ENCODE assay signal across 9 cellular contexts in the genomic region with DNA sequence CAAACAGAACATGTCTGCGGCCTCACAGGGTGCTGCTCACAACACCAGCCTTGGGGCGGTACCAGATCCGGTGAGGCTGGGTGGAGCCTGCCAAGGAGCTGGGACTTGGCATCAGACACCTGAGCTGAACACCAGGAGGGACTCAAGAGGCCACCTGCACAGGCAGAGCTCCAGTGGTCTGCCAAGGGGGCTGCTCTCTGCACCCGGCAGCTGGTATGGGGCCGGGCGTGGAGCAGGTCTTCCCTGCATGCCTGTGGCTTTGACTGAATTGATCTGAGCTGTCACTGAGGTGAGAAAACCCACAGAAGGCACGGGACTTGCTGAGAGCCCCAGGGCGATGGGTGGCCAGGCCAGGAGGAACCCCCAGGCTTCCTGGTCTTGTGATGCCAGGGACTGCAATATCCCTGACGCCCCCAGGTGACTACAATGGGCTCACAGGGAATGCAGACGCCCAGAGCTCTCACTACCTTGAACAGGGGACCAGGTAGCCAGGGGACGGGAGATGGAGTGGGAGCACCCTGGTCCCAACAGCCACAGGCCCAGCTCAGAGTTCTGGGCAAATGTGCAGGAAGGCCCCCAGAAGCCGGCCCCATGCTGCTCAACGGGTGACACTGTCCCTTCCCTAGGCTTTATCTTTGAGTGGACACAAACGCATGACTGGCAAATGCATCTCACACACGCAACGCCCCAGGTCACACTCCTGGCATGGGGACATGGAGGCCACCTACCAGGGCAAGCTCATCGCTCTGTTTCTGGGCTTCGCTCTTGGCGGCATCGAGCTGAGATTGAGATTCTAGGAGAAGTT. TPM values are rescaled to one million over a fixed set of nuclear protein-coding genes. Genes with fewer than 3 reads are reported as not detected.
DNase-seq lines count a peak whose midpoint lies in the region; ATAC-seq and TF ChIP-seq lines count a peak whose summit lies in the region.
"Had no signal": no experiment of that assay in that cellular context is flagged by ENCODE, and none has a peak within 500 bp of the region (broad histone marks: within the 10 kb centered on the region; RNA-seq: fewer than 3 reads in every experiment).

No MANE protein-coding gene starts in this region.

- H4K8ac ChIP-seq in H9 (replicated peaks; ENCODE audit: insufficient read length, low read depth, low read length), result no peak overlapping the region

- no peak overlapping the region for H3K56ac ChIP-seq in H9 (ENCODE audit: insufficient read length, low read depth, low read length)

- no peaks in the 10 kb centered on the region for H3K27me3 Mint-ChIP-seq in H9 (ENCODE audit: low read depth)

- H3K23me2 ChIP-seq in H9 (ENCODE audit: insufficient read length, low read depth, low read length, poor library complexity, severe bottlenecking), result no peaks in the 10 kb centered on the region

- no peaks in the 10 kb centered on the region for H4K20me1 ChIP-seq in H9 (ENCODE audit: control insufficient read depth, insufficient read depth, insufficient read length)

- no peak overlapping the region for H3K4ac ChIP-seq in H9 (ENCODE audit: low read depth, low read length)

- no peak overlapping the region for H3K4me3 Mint-ChIP-seq in H9

- H3K23ac ChIP-seq in H9 (ENCODE audit: insufficient read length, low read depth, low read length), result no peak overlapping the region

- no peaks in the 10 kb centered on the region for H3K9me3 Mint-ChIP-seq in H9

- H2BK12ac ChIP-seq in H9 (ENCODE audit: insufficient read length, low read depth, low read length), result no peak overlapping the region

- H3K4me1 ChIP-seq in H9 (ENCODE audit: insufficient read depth, low read length), result no peaks in the 10 kb centered on the region

- H3K79me1 ChIP-seq in H9 (ENCODE audit: insufficient read depth, low read depth, low read length, poor library complexity, severe bottlenecking), result no peaks in the 10 kb centered on the region

- no peak overlapping the region for H2BK120ac ChIP-seq in H9 (ENCODE audit: low read depth, low read length, poor library complexity, severe bottlenecking)

- H2BK20ac ChIP-seq in H9 (ENCODE audit: low read depth, low read length, poor library complexity, severe bottlenecking), result no peak overlapping the region

- H2AK5ac ChIP-seq in H9 (ENCODE audit: insufficient read length, low read length), result no peak overlapping the region

- H3K27ac ChIP-seq in AG04450 (ENCODE audit: low read depth, low read length), result peak overlapping the region; percentile 39
- no peak overlapping the region for H3K27ac ChIP-seq in H9 (ENCODE audit: insufficient read length, low read depth, low read length)
- H3K27ac ChIP-seq: gastrocnemius medialis had no signal

- POLR2A ChIA-PET in AG04450 (lab: Yijun Ruan, JAX), result no interaction called here

- no peak overlapping the region for H3T11ph ChIP-seq in H9 (ENCODE audit: low read length)

- no peak overlapping the region for H3K18ac ChIP-seq in H9 (ENCODE audit: insufficient read length, low read depth, low read length)

- H2AFZ ChIP-seq in H9 (ENCODE audit: low read length), result no peak overlapping the region

- H3K4me1 Mint-ChIP-seq in H9, result 0 out of 4 replicates have a peak, but pooled peaks cover 0 to 6% of the 10 kb centered on the region in 2 experiments

- no peak for DNase-seq in AG04450 (ENCODE audit: low read depth, low spot score)
- DNase-seq in H9, result peak; percentile 25
- DNase-seq in activated CD8-positive, alpha-beta memory T cell treated with anti-CD3 and anti-CD28 coated beads, Interleukin-2, amount 50 U/mL, for 48 hours, result peak; percentile 49
- peak; percentile 86 for DNase-seq in mesenteric fat pad (ENCODE audit: low spot score)
- no peak for DNase-seq in iPS-NIHi7 (ENCODE audit: extremely low spot score)
- DNase-seq: gastrocnemius medialis had no signal

- CTCF ChIA-PET in AG04450 (lab: Charles Lee), result interaction anchor here (0.6 to 2.4 kb wide), 6 partner anchors 16 to 429 kb away, joined by 3 to 11 read pairs (median 4); no protein-coding TSS in a partner anchor

- no peak overlapping the region for H4K91ac ChIP-seq in H9 (ENCODE audit: insufficient read length, low read depth, low read length)

- no peak overlapping the region for H3K9ac ChIP-seq in H9 (ENCODE audit: extremely low read depth, insufficient read length, low read length)

- no peak overlapping the region for H3K4me3 ChIP-seq in AG04450 (ENCODE audit: low read depth, low read length)
- H3K4me3 ChIP-seq: gastrocnemius medialis had no signal

- no peak overlapping the region for H2BK15ac ChIP-seq in H9 (ENCODE audit: low read depth, low read length)

- no peak overlapping the region for H3K14ac ChIP-seq in H9 (ENCODE audit: insufficient read depth, low read length)

- no CpG with 5 or more reads among the region's 20 CpGs for WGBS in H9 (ENCODE audit: extremely low coverage, insufficient read length, low lambda C conversion rate)

- H3K27me3 ChIP-seq in AG04450 (ENCODE audit: control insufficient read depth, insufficient read depth, low read length) (no peaks in the 10 kb centered on the region), H9 (ENCODE audit: insufficient read depth, low read length) (no peaks in the 10 kb centered on the region)
- H3K27me3 ChIP-seq: gastrocnemius medialis had no signal

- H3K36me3 Mint-ChIP-seq in H9 (ENCODE audit: insufficient read depth in 1 of 3, low read depth in 3 of 3), result peaks cover 19 to 56% (median 56%) of the 10 kb centered on the region in 3 experiments; a peak in 6 of 7 replicates

- TF ChIP-seq CTCF in AG04450 (IDR thresholded peaks at IDR 0.05; ENCODE audit: low read depth, low read length) (no peak), H9 (conservative IDR thresholded peaks at IDR 0.05) (no peak)

- peak overlapping the region in 1 of 3 experiments; percentile 31; a peak in 1 of 7 replicates for H3K27ac Mint-ChIP-seq in H9

- H2BK5ac ChIP-seq in H9 (ENCODE audit: insufficient read length, low read length), result no peak overlapping the region

- ATAC-seq in GM21737 (IDR thresholded peaks at IDR 0.05; ENCODE audit: unreplicated experiment) (no peak), HG03045 (IDR thresholded peaks at IDR 0.05; ENCODE audit: unreplicated experiment) (no peak), GM19324 (IDR thresholded peaks at IDR 0.05; ENCODE audit: low FRiP score, unreplicated experiment) (no peak)

- H3K9me3 ChIP-seq in AG04450 (ENCODE audit: control insufficient read depth, insufficient read depth, low read length) (no peaks in the 10 kb centered on the region; the same call in 1 of the 2 replicates), H9 (ENCODE audit: control insufficient read depth, low read depth, low read length) (no peaks in the 10 kb centered on the region)
- H3K9me3 ChIP-seq: gastrocnemius medialis had no signal

- no peak overlapping the region for H4K5ac ChIP-seq in H9 (ENCODE audit: insufficient read length, low read depth, low read length)

- no peaks in the 10 kb centered on the region for H3K79me2 ChIP-seq in H9 (ENCODE audit: insufficient read depth, low read length)

- no peak overlapping the region for H3K4me2 ChIP-seq in H9 (ENCODE audit: insufficient read depth, insufficient read length, low read length)

RNA-seq across cellular contexts. Expression of a gene that starts 48.2 kb away (rescaled TPM):
- 318 and 414 TPM in 2 replicates for polyA plus RNA-seq in AG04450 (2011; rRNA removed)
- 27.3 and 48.9 TPM in 2 replicates for polyA minus RNA-seq in AG04450 (2011; rRNA and poly(A)+ RNA removed)
- total RNA-seq in H9 (2021), result 145 and 148 TPM in 2 replicates
- total RNA-seq in mesenteric fat pad, result 165 TPM

Comparison
In these comparisons a context has a peak if more than half of its experiments do, and no peak if none do; other contexts are left out.
1. DNase-seq: peak in H9 (single experiment), activated CD8-positive, alpha-beta memory T cell treated with anti-CD3 and anti-CD28 coated beads, Interleukin-2, amount 50 U/mL, for 48 hours (single experiment) and mesenteric fat pad (single experiment); none in AG04450 (single experiment) and iPS-NIHi7 (single experiment).